ENCODE assay signal across 1 cellular context in the genomic region with DNA sequence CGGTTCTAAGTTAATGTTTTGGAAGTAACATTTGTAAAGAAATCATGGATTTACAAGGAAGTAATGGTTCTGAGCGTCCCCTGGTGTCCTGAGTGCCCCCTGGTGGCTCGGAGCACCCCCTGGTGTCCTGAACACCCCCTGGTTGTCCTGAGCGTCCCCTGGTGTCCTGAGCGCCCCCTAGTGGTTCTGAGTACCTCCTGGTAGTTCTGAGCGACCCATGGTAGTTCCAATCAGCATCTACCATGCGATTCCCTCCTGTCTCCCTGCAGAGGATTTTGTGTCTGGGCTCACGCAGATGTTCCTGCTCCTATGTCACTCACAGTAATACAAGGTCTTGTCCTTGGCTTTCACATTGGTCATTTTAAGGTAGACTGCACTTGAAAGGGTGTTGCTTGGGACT.
TF ChIP-seq lines count a peak whose summit lies in the region.

No MANE protein-coding gene starts in this region.

TF ChIP-seq in HEK293, 187 proteins besides CTCF, POLR2A, EP300 and RAD21 (continued from another document):
- TF ChIP-seq, protein P1, sequence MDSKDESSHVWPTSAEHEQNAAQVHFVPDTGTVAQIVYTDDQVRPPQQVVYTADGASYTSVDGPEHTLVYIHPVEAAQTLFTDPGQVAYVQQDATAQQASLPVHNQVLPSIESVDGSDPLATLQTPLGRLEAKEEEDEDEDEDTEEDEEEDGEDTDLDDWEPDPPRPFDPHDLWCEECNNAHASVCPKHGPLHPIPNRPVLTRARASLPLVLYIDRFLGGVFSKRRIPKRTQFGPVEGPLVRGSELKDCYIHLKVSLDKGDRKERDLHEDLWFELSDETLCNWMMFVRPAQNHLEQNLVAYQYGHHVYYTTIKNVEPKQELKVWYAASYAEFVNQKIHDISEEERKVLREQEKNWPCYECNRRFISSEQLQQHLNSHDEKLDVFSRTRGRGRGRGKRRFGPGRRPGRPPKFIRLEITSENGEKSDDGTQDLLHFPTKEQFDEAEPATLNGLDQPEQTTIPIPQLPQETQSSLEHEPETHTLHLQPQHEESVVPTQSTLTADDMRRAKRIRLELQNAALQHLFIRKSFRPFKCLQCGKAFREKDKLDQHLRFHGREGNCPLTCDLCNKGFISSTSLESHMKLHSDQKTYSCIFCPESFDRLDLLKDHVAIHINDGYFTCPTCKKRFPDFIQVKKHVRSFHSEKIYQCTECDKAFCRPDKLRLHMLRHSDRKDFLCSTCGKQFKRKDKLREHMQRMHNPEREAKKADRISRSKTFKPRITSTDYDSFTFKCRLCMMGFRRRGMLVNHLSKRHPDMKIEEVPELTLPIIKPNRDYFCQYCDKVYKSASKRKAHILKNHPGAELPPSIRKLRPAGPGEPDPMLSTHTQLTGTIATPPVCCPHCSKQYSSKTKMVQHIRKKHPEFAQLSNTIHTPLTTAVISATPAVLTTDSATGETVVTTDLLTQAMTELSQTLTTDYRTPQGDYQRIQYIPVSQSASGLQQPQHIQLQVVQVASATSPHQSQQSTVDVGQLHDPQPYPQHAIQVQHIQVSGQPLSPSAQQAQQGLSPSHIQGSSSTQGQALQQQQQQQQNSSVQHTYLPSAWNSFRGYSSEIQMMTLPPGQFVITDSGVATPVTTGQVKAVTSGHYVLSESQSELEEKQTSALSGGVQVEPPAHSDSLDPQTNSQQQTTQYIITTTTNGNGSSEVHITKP (tag by site-specific recombination; IDR thresholded peaks at IDR 0.05) = peak; percentile 58; the same call in 1 of the 2 replicates
- TF ChIP-seq ZNF341 (tag by site-specific recombination; IDR thresholded peaks at IDR 0.05; ENCODE audit: low read depth) (no peak), SALL2 (tag by site-specific recombination; IDR thresholded peaks at IDR 0.05; ENCODE audit: borderline replicate concordance) (no peak), SETDB1 (IDR thresholded peaks at IDR 0.05; ENCODE audit: insufficient read length, low read length) (no peak), ZNF221 (tag by site-specific recombination; IDR thresholded peaks at IDR 0.05; ENCODE audit: borderline replicate concordance) (no peak), KLF1 (tag by site-specific recombination; IDR thresholded peaks at IDR 0.05) (no peak), ZNF423 (tag by site-specific recombination; IDR thresholded peaks at IDR 0.05) (peak; percentile 94), ZBTB17 (tag by site-specific recombination; IDR thresholded peaks at IDR 0.05) (peak; percentile 51; the same call in 1 of the 2 replicates), ZNF555 (tag by site-specific recombination; conservative IDR thresholded peaks at IDR 0.05) (no peak), ZNF585B (tag by site-specific recombination; IDR thresholded peaks at IDR 0.05) (no peak), ZNF621 (tag by site-specific recombination; IDR thresholded peaks at IDR 0.05) (no peak), GLIS1 (tag by site-specific recombination; IDR thresholded peaks at IDR 0.05) (peak; percentile 61), ZNF211 (tag by site-specific recombination; IDR thresholded peaks at IDR 0.05; ENCODE audit: low read depth) (no peak), ZSCAN30 (tag by site-specific recombination; IDR thresholded peaks at IDR 0.05) (peak; percentile 15; the same call in 1 of the 2 replicates), ZFP37 (tag by site-specific recombination; IDR thresholded peaks at IDR 0.05) (0 out of 2 replicates have a peak, but pooled peaks have one; percentile 15), ZFP3 (tag by site-specific recombination; IDR thresholded peaks at IDR 0.05; ENCODE audit: low read depth) (no peak), TRIM28 (IDR thresholded peaks at IDR 0.05; ENCODE audit: borderline replicate concordance, low read length) (no peak), BCL11B (tag by site-specific recombination; IDR thresholded peaks at IDR 0.05; ENCODE audit: low read depth) (no peak)
- TF ChIP-seq, protein P2, sequence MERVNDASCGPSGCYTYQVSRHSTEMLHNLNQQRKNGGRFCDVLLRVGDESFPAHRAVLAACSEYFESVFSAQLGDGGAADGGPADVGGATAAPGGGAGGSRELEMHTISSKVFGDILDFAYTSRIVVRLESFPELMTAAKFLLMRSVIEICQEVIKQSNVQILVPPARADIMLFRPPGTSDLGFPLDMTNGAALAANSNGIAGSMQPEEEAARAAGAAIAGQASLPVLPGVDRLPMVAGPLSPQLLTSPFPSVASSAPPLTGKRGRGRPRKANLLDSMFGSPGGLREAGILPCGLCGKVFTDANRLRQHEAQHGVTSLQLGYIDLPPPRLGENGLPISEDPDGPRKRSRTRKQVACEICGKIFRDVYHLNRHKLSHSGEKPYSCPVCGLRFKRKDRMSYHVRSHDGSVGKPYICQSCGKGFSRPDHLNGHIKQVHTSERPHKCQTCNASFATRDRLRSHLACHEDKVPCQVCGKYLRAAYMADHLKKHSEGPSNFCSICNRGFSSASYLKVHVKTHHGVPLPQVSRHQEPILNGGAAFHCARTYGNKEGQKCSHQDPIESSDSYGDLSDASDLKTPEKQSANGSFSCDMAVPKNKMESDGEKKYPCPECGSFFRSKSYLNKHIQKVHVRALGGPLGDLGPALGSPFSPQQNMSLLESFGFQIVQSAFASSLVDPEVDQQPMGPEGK (tag by site-specific recombination; IDR thresholded peaks at IDR 0.05) = peak; percentile 24; the same call in 1 of the 2 replicates
- TF ChIP-seq, protein P3, sequence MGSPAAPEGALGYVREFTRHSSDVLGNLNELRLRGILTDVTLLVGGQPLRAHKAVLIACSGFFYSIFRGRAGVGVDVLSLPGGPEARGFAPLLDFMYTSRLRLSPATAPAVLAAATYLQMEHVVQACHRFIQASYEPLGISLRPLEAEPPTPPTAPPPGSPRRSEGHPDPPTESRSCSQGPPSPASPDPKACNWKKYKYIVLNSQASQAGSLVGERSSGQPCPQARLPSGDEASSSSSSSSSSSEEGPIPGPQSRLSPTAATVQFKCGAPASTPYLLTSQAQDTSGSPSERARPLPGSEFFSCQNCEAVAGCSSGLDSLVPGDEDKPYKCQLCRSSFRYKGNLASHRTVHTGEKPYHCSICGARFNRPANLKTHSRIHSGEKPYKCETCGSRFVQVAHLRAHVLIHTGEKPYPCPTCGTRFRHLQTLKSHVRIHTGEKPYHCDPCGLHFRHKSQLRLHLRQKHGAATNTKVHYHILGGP (tag by site-specific recombination; IDR thresholded peaks at IDR 0.05) = no peak
- TF ChIP-seq, protein P4, sequence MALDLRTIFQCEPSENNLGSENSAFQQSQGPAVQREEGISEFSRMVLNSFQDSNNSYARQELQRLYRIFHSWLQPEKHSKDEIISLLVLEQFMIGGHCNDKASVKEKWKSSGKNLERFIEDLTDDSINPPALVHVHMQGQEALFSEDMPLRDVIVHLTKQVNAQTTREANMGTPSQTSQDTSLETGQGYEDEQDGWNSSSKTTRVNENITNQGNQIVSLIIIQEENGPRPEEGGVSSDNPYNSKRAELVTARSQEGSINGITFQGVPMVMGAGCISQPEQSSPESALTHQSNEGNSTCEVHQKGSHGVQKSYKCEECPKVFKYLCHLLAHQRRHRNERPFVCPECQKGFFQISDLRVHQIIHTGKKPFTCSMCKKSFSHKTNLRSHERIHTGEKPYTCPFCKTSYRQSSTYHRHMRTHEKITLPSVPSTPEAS (tag by site-specific recombination; IDR thresholded peaks at IDR 0.05) = no peak
- TF ChIP-seq, protein P5, sequence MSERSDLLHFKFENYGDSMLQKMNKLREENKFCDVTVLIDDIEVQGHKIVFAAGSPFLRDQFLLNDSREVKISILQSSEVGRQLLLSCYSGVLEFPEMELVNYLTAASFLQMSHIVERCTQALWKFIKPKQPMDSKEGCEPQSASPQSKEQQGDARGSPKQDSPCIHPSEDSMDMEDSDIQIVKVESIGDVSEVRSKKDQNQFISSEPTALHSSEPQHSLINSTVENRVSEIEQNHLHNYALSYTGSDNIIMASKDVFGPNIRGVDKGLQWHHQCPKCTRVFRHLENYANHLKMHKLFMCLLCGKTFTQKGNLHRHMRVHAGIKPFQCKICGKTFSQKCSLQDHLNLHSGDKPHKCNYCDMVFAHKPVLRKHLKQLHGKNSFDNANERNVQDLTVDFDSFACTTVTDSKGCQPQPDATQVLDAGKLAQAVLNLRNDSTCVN (tag by site-specific recombination; optimal IDR thresholded peaks at IDR 0.05) = no peak
- TF ChIP-seq, protein P6, sequence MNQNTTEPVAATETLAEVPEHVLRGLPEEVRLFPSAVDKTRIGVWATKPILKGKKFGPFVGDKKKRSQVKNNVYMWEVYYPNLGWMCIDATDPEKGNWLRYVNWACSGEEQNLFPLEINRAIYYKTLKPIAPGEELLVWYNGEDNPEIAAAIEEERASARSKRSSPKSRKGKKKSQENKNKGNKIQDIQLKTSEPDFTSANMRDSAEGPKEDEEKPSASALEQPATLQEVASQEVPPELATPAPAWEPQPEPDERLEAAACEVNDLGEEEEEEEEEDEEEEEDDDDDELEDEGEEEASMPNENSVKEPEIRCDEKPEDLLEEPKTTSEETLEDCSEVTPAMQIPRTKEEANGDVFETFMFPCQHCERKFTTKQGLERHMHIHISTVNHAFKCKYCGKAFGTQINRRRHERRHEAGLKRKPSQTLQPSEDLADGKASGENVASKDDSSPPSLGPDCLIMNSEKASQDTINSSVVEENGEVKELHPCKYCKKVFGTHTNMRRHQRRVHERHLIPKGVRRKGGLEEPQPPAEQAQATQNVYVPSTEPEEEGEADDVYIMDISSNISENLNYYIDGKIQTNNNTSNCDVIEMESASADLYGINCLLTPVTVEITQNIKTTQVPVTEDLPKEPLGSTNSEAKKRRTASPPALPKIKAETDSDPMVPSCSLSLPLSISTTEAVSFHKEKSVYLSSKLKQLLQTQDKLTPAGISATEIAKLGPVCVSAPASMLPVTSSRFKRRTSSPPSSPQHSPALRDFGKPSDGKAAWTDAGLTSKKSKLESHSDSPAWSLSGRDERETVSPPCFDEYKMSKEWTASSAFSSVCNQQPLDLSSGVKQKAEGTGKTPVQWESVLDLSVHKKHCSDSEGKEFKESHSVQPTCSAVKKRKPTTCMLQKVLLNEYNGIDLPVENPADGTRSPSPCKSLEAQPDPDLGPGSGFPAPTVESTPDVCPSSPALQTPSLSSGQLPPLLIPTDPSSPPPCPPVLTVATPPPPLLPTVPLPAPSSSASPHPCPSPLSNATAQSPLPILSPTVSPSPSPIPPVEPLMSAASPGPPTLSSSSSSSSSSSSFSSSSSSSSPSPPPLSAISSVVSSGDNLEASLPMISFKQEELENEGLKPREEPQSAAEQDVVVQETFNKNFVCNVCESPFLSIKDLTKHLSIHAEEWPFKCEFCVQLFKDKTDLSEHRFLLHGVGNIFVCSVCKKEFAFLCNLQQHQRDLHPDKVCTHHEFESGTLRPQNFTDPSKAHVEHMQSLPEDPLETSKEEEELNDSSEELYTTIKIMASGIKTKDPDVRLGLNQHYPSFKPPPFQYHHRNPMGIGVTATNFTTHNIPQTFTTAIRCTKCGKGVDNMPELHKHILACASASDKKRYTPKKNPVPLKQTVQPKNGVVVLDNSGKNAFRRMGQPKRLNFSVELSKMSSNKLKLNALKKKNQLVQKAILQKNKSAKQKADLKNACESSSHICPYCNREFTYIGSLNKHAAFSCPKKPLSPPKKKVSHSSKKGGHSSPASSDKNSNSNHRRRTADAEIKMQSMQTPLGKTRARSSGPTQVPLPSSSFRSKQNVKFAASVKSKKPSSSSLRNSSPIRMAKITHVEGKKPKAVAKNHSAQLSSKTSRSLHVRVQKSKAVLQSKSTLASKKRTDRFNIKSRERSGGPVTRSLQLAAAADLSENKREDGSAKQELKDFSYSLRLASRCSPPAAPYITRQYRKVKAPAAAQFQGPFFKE (tag by site-specific recombination; IDR thresholded peaks at IDR 0.05; ENCODE audit: borderline replicate concordance) = no peak
